22 cellular contexts compared by ENCODE assay signal in genomic region chr10:50544857-50545429, GRCh38.
A peak's percentile ranks its signal among the peaks of the same experiment; 100 is the strongest.
DNase-seq lines count a peak whose midpoint lies in the region; ATAC-seq and TF ChIP-seq lines count a peak whose summit lies in the region.
"Had no signal": no experiment of that assay in that cellular context is flagged by ENCODE, and none has a peak within 500 bp of the region (broad histone marks: within the 10 kb centered on the region; RNA-seq: fewer than 3 reads in every experiment).

No MANE protein-coding gene starts in this region.

- H3K79me2 ChIP-seq in hepatocyte = peaks cover 83% of the 10 kb centered on the region

- no peak overlapping the region for H3K9ac ChIP-seq in BLaER1

- peaks cover 19% of the 10 kb centered on the region for H3K4me1 ChIP-seq in BLaER1
- peaks cover 50% of the 10 kb centered on the region for H3K4me1 ChIP-seq in CD4-positive, alpha-beta memory T cell (ENCODE audit: insufficient read depth, low read length)
- peaks cover 2% of the 10 kb centered on the region for H3K4me1 ChIP-seq in hepatocyte (ENCODE audit: insufficient read depth)

- intact Hi-C loops in CD4-positive, alpha-beta memory T cell (cut with micrococcal nuclease) = no loop called here
- intact Hi-C loops in activated CD8-positive, alpha-beta T cell treated with anti-CD3 and anti-CD28 coated beads for 36 hours (cut with micrococcal nuclease) = loop anchor here (5.0 kb wide), 1 partner anchor 113 kb away; no protein-coding TSS in a partner anchor

- H3K9me2 ChIP-seq in hepatocyte (replicated peaks; ENCODE audit: insufficient read depth) = no peaks in the 10 kb centered on the region

- H3K36me3 ChIP-seq in BLaER1 = no peaks in the 10 kb centered on the region
- H3K36me3 ChIP-seq in CD4-positive, alpha-beta memory T cell (ENCODE audit: insufficient read depth, low read length) = no peaks in the 10 kb centered on the region
- no peaks in the 10 kb centered on the region for H3K36me3 ChIP-seq in hepatocyte (replicated peaks; ENCODE audit: insufficient read depth, low read depth)
- H3K36me3 ChIP-seq: spleen, thoracic aorta had no signal

- CTCF ChIA-PET in CD4-positive, alpha-beta memory T cell (lab: Charles Lee; ENCODE audit: partially characterized antibody) = interaction anchor here (1.1 to 2.3 kb wide), 2 partner anchors 9 to 33 kb away, joined by 3 to 4 read pairs; no protein-coding TSS in a partner anchor
- CTCF ChIA-PET in activated CD8-positive, alpha-beta T cell treated with anti-CD3 and anti-CD28 coated beads for 36 hours (lab: Charles Lee) = interaction anchor here (1.0 to 2.6 kb wide), 4 partner anchors 9 to 108 kb away, joined by 3 to 12 read pairs (median 4); no protein-coding TSS in a partner anchor

- H3K27me3 Mint-ChIP-seq in CD4-positive, alpha-beta memory T cell = no peaks in the 10 kb centered on the region
- H3K27me3 Mint-ChIP-seq in activated CD8-positive, alpha-beta T cell treated with anti-CD3 and anti-CD28 coated beads for 36 hours = no peaks in the 10 kb centered on the region

- H3K27ac Mint-ChIP-seq in CD4-positive, alpha-beta memory T cell = peak overlapping the region in 3 of 7 donors; percentile 16 to 64 (median 29)
- H3K27ac Mint-ChIP-seq in activated CD8-positive, alpha-beta T cell treated with anti-CD3 and anti-CD28 coated beads for 36 hours = peak overlapping the region; percentile 66

- peak; percentile 28 for ATAC-seq in activated CD8-positive, alpha-beta T cell treated with anti-CD3 and anti-CD28 coated beads for 36 hours
- no peak for ATAC-seq in GM21360 (IDR thresholded peaks at IDR 0.05; ENCODE audit: unreplicated experiment)
- ATAC-seq: left ventricle myocardium superior, mucosa of descending colon, WTC11 had no signal

- H3K4me3 ChIP-seq in BLaER1 = no peak overlapping the region
- H3K4me3 ChIP-seq in CD4-positive, alpha-beta memory T cell (ENCODE audit: low read length in 2 of 2) = no peak overlapping the region
- H3K4me3 ChIP-seq in hepatocyte = no peak overlapping the region
- H3K4me3 ChIP-seq: mucosa of descending colon, spleen, thoracic aorta had no signal

- H3K27me3 ChIP-seq in BLaER1 (no peaks in the 10 kb centered on the region), hepatocyte (no peaks in the 10 kb centered on the region)
- no peaks in the 10 kb centered on the region for H3K27me3 ChIP-seq in CD4-positive, alpha-beta memory T cell (ENCODE audit: insufficient read depth, low read length)
- H3K27me3 ChIP-seq: spleen had no signal

- H3K4me1 Mint-ChIP-seq in CD4-positive, alpha-beta memory T cell = peaks cover 57 to 91% (median 73%) of the 10 kb centered on the region in 4 donors
- peaks cover 72% of the 10 kb centered on the region for H3K4me1 Mint-ChIP-seq in activated CD8-positive, alpha-beta T cell treated with anti-CD3 and anti-CD28 coated beads for 36 hours (ENCODE audit: low read depth)

- 94% methylated on average over 6 of the region's 6 CpGs for WGBS in hepatocyte (ENCODE audit: low lambda C conversion rate, missing lambda C conversion rate)

- no peak overlapping the region for H3K27ac ChIP-seq in BLaER1
- no peak overlapping the region for H3K27ac ChIP-seq in CD4-positive, alpha-beta memory T cell (ENCODE audit: low read depth, low read length)
- H3K27ac ChIP-seq in hepatocyte = peak overlapping the region; percentile 58
- H3K27ac ChIP-seq: spleen, thoracic aorta had no signal

- POLR2A ChIA-PET in CD4-positive, alpha-beta memory T cell (lab: Charles Lee; ENCODE audit: partially characterized antibody) = no interaction called here
- POLR2A ChIA-PET in activated CD8-positive, alpha-beta T cell treated with anti-CD3 and anti-CD28 coated beads for 36 hours (lab: Charles Lee) = interaction anchor here (1.0 kb wide), 1 partner anchor 91 kb away, joined by 3 read pairs; no protein-coding TSS in a partner anchor

- peak overlapping the region; percentile 16; the same call in 1 of the 2 replicates for H3K4me2 ChIP-seq in BLaER1
- no peak overlapping the region for H3K4me2 ChIP-seq in hepatocyte

- H3K9me3 ChIP-seq in BLaER1 (peaks cover 28% of the 10 kb centered on the region), hepatocyte (ENCODE audit: low read depth) (no peaks in the 10 kb centered on the region)
- H3K9me3 ChIP-seq in CD4-positive, alpha-beta memory T cell (ENCODE audit: control insufficient read depth in 1 of 2, low read length in 2 of 2) = no peaks in the 10 kb centered on the region
- H3K9me3 ChIP-seq: thoracic aorta had no signal

- DNase-seq in CD4-positive, alpha-beta memory T cell = peak in 1 of 5 donors; percentile 9
- DNase-seq in activated CD8-positive, alpha-beta T cell treated with anti-CD3 and anti-CD28 coated beads for 36 hours = no peak
- DNase-seq in hepatocyte (ENCODE audit: low spot score) = no peak
- no peak for DNase-seq in NCI-H1092 (lab: John Stamatoyannopoulos, UW)
- no peak for DNase-seq in NOMO-1 treated with DMSO at 0.1 percent for 48 hours (lab: John Stamatoyannopoulos, UW; ENCODE audit: unreplicated experiment)
- DNase-seq: activated effector memory CD4-positive, alpha-beta T cell treated with anti-CD3 and anti-CD28 coated beads, Interleukin-2, amount 50 U/mL, for 16 hours; effector CD8-positive, alpha-beta T cell; glutamatergic neuron; GOT3; left ventricle myocardium superior; mucosa of descending colon; NCI-H1436; NCI-H2171; retina; SHP77 treated with DMSO at 0.1 percent for 48 hours; spleen; stimulated activated CD8-positive, alpha-beta memory T cell treated with anti-CD3 and anti-CD28 coated beads, Interleukin-4, amount 100 ng/mL, for 48 hours; T-helper 2 cell had no signal

- peaks cover 5 to 24% of the 10 kb centered on the region in 2 donors for H3K36me3 Mint-ChIP-seq in CD4-positive, alpha-beta memory T cell
- peaks cover 20% of the 10 kb centered on the region for H3K36me3 Mint-ChIP-seq in activated CD8-positive, alpha-beta T cell treated with anti-CD3 and anti-CD28 coated beads for 36 hours (ENCODE audit: low read depth)

- no peak overlapping the region for H2AFZ ChIP-seq in hepatocyte

- no peak for TF ChIP-seq CTCF in activated CD8-positive, alpha-beta T cell treated with anti-CD3 and anti-CD28 coated beads for 36 hours (IDR thresholded peaks at IDR 0.05)
- no peak for TF ChIP-seq CTCF in hepatocyte (IDR thresholded peaks at IDR 0.05; ENCODE audit: poor library complexity)

- peaks cover 0 to 7% (median 0%) of the 10 kb centered on the region in 8 donors for H3K9me3 Mint-ChIP-seq in CD4-positive, alpha-beta memory T cell
- H3K9me3 Mint-ChIP-seq in activated CD8-positive, alpha-beta T cell treated with anti-CD3 and anti-CD28 coated beads for 36 hours = peaks cover 10% of the 10 kb centered on the region

- H3K4me3 Mint-ChIP-seq in CD4-positive, alpha-beta memory T cell = peak overlapping the region in 6 of 8 donors; percentile 13 to 47 (median 36)
- H3K4me3 Mint-ChIP-seq in activated CD8-positive, alpha-beta T cell treated with anti-CD3 and anti-CD28 coated beads for 36 hours = no peak overlapping the region
- H3K4me3 Mint-ChIP-seq: WTC11 had no signal

- peaks cover 17% of the 10 kb centered on the region; the same call in 1 of the 2 replicates for H4K20me1 ChIP-seq in BLaER1
- no peaks in the 10 kb centered on the region for H4K20me1 ChIP-seq in hepatocyte (ENCODE audit: insufficient read depth, poor library complexity, severe bottlenecking)
